Comparison of ENCODE assay signal across 1 cellular context in the genomic region with DNA sequence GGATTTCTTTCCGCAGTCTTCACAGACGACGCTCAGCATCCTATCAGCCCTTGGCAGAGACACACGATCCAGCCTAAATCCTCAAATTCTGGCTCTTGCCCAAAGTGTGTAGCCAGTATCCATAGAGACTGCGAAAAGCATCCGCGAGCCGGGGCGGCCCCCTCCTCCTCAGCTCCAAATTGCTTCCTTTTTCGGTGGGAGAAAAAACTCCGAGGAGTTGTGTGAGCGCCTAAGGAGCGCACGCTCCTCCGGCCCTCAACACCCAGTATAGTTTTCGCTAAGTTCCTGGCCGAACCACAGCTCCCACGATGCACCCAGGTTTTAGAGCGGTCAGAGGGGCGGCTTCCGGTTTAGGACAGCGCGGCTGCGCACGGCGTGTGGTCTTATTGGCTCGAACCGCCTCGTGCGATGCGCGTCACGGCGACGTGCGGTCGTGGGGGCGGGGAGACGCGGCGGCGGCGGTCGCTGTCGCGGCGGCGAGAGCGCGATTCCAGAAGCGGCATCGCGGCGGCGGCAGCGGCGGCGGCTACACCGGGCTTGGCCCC.
A peak's percentile ranks its signal among the peaks of the same experiment; 100 is the strongest.
TF ChIP-seq lines count a peak whose summit lies in the region.

A gene with protein sequence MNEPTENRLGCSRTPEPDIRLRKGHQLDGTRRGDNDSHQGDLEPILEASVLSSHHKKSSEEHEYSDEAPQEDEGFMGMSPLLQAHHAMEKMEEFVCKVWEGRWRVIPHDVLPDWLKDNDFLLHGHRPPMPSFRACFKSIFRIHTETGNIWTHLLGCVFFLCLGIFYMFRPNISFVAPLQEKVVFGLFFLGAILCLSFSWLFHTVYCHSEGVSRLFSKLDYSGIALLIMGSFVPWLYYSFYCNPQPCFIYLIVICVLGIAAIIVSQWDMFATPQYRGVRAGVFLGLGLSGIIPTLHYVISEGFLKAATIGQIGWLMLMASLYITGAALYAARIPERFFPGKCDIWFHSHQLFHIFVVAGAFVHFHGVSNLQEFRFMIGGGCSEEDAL (plus strand): TSS at position 493 of the 545 bp plus-strand sequence. CDS start 63,274 bp downstream, outside the sequence.

TF ChIP-seq in K562, 482 proteins besides CTCF, POLR2A, EP300 and RAD21 (continued from another document and continues in another):
- TF ChIP-seq FIP1L1 (IDR thresholded peaks at IDR 0.05; ENCODE audit: low read depth, low read length, poor library complexity, severe bottlenecking), result no peak
- TF ChIP-seq HDAC1 (IDR thresholded peaks at IDR 0.05), result peak in 1 of 2 experiments; percentile 46; a peak in 1 of 4 replicates
- TF ChIP-seq, protein P1, sequence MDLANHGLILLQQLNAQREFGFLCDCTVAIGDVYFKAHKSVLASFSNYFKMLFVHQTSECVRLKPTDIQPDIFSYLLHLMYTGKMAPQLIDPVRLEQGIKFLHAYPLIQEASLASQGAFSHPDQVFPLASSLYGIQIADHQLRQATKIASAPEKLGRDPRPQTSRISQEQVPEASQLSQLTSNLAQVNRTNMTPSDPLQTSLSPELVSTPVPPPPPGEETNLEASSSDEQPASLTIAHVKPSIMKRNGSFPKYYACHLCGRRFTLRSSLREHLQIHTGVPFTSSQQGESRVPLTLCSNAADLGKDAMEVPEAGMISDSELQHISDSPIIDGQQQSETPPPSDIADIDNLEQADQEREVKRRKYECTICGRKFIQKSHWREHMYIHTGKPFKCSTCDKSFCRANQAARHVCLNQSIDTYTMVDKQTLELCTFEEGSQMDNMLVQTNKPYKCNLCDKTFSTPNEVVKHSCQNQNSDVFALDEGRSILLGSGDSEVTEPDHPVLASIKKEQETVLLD (IDR thresholded peaks at IDR 0.05), result peak; percentile 89
- TF ChIP-seq ETV1 (tag; conservative IDR thresholded peaks at IDR 0.05; ENCODE audit: low read depth), result peak; percentile 36; the same call in 1 of the 2 replicates
- no peak for TF ChIP-seq CAMTA2 (CRISPR knock-in tag; conservative IDR thresholded peaks at IDR 0.05)
- peak; percentile 60 for TF ChIP-seq PCBP2 (IDR thresholded peaks at IDR 0.05; ENCODE audit: low read depth, low read length, poor library complexity, severe bottlenecking)
- peak; percentile 75 for TF ChIP-seq SUPT5H (IDR thresholded peaks at IDR 0.05)
- no peak for TF ChIP-seq KLF1 (tag; IDR thresholded peaks at IDR 0.05)
- no peak for TF ChIP-seq IFI16 (CRISPR knock-in tag; IDR thresholded peaks at IDR 0.05)
- TF ChIP-seq BHLHE40 (IDR thresholded peaks at IDR 0.05; ENCODE audit: low read length), result peak; percentile 91
- TF ChIP-seq, protein P2, sequence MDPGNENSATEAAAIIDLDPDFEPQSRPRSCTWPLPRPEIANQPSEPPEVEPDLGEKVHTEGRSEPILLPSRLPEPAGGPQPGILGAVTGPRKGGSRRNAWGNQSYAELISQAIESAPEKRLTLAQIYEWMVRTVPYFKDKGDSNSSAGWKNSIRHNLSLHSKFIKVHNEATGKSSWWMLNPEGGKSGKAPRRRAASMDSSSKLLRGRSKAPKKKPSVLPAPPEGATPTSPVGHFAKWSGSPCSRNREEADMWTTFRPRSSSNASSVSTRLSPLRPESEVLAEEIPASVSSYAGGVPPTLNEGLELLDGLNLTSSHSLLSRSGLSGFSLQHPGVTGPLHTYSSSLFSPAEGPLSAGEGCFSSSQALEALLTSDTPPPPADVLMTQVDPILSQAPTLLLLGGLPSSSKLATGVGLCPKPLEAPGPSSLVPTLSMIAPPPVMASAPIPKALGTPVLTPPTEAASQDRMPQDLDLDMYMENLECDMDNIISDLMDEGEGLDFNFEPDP (CRISPR knock-in tag; IDR thresholded peaks at IDR 0.05), result no peak
- TF ChIP-seq ZNF695 (CRISPR knock-in tag; IDR thresholded peaks at IDR 0.05), result no peak
- TF ChIP-seq MCM2 (IDR thresholded peaks at IDR 0.05; ENCODE audit: low read depth), result no peak
- peak; percentile 80 for TF ChIP-seq MYC (IDR thresholded peaks at IDR 0.05; ENCODE audit: low read depth, low read length)
- TF ChIP-seq MYC (CRISPR knock-in tag; IDR thresholded peaks at IDR 0.05; ENCODE audit: borderline replicate concordance, low read depth), result no peak
- TF ChIP-seq KDM2B (CRISPR knock-in tag; IDR thresholded peaks at IDR 0.05), result no peak
- no peak for TF ChIP-seq NR2F6 (CRISPR knock-in tag; IDR thresholded peaks at IDR 0.05)
- TF ChIP-seq MTA3 (IDR thresholded peaks at IDR 0.05; ENCODE audit: borderline replicate concordance), result peak; percentile 55; the same call in 1 of the 2 replicates
- TF ChIP-seq CBX8 (IDR thresholded peaks at IDR 0.05; ENCODE audit: borderline replicate concordance, extremely low read depth, low read depth, low read length, poor library complexity, severe bottlenecking), result no peak
- TF ChIP-seq SETDB1 (IDR thresholded peaks at IDR 0.05; ENCODE audit: low read length), result no peak
- TF ChIP-seq ADNP (tag; IDR thresholded peaks at IDR 0.05), result no peak
- TF ChIP-seq RFX1 (IDR thresholded peaks at IDR 0.05), result peak; percentile 81
- TF ChIP-seq, protein P3, sequence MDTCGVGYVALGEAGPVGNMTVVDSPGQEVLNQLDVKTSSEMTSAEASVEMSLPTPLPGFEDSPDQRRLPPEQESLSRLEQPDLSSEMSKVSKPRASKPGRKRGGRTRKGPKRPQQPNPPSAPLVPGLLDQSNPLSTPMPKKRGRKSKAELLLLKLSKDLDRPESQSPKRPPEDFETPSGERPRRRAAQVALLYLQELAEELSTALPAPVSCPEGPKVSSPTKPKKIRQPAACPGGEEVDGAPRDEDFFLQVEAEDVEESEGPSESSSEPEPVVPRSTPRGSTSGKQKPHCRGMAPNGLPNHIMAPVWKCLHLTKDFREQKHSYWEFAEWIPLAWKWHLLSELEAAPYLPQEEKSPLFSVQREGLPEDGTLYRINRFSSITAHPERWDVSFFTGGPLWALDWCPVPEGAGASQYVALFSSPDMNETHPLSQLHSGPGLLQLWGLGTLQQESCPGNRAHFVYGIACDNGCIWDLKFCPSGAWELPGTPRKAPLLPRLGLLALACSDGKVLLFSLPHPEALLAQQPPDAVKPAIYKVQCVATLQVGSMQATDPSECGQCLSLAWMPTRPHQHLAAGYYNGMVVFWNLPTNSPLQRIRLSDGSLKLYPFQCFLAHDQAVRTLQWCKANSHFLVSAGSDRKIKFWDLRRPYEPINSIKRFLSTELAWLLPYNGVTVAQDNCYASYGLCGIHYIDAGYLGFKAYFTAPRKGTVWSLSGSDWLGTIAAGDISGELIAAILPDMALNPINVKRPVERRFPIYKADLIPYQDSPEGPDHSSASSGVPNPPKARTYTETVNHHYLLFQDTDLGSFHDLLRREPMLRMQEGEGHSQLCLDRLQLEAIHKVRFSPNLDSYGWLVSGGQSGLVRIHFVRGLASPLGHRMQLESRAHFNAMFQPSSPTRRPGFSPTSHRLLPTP (IDR thresholded peaks at IDR 0.05; ENCODE audit: borderline replicate concordance, extremely low read depth, insufficient read length), result no peak
- TF ChIP-seq ZNF696 (CRISPR knock-in tag; conservative IDR thresholded peaks at IDR 0.05), result no peak
- TF ChIP-seq ZFX (CRISPR knock-in tag; IDR thresholded peaks at IDR 0.05), result peak; percentile 79
- peak; percentile 60 for TF ChIP-seq POLR2B (IDR thresholded peaks at IDR 0.05; ENCODE audit: low read depth, partially characterized antibody)
- TF ChIP-seq ZNF830 (CRISPR knock-in tag; IDR thresholded peaks at IDR 0.05), result no peak
- TF ChIP-seq CREM (IDR thresholded peaks at IDR 0.05; ENCODE audit: low read depth), result peak; percentile 96
- TF ChIP-seq YY1 (IDR thresholded peaks at IDR 0.05; ENCODE audit: borderline replicate concordance in 1 of 3, control insufficient read depth in 1 of 3, extremely low read depth in 1 of 3, insufficient read depth in 3 of 3, insufficient read length in 1 of 3, insufficient replicate concordance in 2 of 3, low read depth in 1 of 3, low read length in 2 of 3), result peak in 1 of 3 experiments; percentile 29
- TF ChIP-seq ZZZ3 (IDR thresholded peaks at IDR 0.05), result no peak
- TF ChIP-seq, protein P4, sequence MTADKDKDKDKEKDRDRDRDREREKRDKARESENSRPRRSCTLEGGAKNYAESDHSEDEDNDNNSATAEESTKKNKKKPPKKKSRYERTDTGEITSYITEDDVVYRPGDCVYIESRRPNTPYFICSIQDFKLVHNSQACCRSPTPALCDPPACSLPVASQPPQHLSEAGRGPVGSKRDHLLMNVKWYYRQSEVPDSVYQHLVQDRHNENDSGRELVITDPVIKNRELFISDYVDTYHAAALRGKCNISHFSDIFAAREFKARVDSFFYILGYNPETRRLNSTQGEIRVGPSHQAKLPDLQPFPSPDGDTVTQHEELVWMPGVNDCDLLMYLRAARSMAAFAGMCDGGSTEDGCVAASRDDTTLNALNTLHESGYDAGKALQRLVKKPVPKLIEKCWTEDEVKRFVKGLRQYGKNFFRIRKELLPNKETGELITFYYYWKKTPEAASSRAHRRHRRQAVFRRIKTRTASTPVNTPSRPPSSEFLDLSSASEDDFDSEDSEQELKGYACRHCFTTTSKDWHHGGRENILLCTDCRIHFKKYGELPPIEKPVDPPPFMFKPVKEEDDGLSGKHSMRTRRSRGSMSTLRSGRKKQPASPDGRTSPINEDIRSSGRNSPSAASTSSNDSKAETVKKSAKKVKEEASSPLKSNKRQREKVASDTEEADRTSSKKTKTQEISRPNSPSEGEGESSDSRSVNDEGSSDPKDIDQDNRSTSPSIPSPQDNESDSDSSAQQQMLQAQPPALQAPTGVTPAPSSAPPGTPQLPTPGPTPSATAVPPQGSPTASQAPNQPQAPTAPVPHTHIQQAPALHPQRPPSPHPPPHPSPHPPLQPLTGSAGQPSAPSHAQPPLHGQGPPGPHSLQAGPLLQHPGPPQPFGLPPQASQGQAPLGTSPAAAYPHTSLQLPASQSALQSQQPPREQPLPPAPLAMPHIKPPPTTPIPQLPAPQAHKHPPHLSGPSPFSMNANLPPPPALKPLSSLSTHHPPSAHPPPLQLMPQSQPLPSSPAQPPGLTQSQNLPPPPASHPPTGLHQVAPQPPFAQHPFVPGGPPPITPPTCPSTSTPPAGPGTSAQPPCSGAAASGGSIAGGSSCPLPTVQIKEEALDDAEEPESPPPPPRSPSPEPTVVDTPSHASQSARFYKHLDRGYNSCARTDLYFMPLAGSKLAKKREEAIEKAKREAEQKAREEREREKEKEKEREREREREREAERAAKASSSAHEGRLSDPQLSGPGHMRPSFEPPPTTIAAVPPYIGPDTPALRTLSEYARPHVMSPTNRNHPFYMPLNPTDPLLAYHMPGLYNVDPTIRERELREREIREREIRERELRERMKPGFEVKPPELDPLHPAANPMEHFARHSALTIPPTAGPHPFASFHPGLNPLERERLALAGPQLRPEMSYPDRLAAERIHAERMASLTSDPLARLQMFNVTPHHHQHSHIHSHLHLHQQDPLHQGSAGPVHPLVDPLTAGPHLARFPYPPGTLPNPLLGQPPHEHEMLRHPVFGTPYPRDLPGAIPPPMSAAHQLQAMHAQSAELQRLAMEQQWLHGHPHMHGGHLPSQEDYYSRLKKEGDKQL (CRISPR knock-in tag; IDR thresholded peaks at IDR 0.05; ENCODE audit: borderline replicate concordance), result no peak
- TF ChIP-seq PHF21A (IDR thresholded peaks at IDR 0.05; ENCODE audit: borderline replicate concordance, low read depth), result no peak
- TF ChIP-seq, protein P5, sequence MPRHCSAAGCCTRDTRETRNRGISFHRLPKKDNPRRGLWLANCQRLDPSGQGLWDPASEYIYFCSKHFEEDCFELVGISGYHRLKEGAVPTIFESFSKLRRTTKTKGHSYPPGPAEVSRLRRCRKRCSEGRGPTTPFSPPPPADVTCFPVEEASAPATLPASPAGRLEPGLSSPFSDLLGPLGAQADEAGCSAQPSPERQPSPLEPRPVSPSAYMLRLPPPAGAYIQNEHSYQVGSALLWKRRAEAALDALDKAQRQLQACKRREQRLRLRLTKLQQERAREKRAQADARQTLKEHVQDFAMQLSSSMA (CRISPR knock-in tag; IDR thresholded peaks at IDR 0.05), result no peak
- TF ChIP-seq ZNF586 (CRISPR knock-in tag; conservative IDR thresholded peaks at IDR 0.05), result no peak
- TF ChIP-seq MCM7 (IDR thresholded peaks at IDR 0.05), result no peak
- TF ChIP-seq HOXB6 (CRISPR knock-in tag; IDR thresholded peaks at IDR 0.05; ENCODE audit: borderline replicate concordance), result no peak
- no peak for TF ChIP-seq BRF1 (IDR thresholded peaks at IDR 0.05; ENCODE audit: borderline replicate concordance, extremely low read depth, insufficient read length)
- peak; percentile 76 for TF ChIP-seq MEIS2 (IDR thresholded peaks at IDR 0.05; ENCODE audit: partially characterized antibody)
- TF ChIP-seq, protein P6, sequence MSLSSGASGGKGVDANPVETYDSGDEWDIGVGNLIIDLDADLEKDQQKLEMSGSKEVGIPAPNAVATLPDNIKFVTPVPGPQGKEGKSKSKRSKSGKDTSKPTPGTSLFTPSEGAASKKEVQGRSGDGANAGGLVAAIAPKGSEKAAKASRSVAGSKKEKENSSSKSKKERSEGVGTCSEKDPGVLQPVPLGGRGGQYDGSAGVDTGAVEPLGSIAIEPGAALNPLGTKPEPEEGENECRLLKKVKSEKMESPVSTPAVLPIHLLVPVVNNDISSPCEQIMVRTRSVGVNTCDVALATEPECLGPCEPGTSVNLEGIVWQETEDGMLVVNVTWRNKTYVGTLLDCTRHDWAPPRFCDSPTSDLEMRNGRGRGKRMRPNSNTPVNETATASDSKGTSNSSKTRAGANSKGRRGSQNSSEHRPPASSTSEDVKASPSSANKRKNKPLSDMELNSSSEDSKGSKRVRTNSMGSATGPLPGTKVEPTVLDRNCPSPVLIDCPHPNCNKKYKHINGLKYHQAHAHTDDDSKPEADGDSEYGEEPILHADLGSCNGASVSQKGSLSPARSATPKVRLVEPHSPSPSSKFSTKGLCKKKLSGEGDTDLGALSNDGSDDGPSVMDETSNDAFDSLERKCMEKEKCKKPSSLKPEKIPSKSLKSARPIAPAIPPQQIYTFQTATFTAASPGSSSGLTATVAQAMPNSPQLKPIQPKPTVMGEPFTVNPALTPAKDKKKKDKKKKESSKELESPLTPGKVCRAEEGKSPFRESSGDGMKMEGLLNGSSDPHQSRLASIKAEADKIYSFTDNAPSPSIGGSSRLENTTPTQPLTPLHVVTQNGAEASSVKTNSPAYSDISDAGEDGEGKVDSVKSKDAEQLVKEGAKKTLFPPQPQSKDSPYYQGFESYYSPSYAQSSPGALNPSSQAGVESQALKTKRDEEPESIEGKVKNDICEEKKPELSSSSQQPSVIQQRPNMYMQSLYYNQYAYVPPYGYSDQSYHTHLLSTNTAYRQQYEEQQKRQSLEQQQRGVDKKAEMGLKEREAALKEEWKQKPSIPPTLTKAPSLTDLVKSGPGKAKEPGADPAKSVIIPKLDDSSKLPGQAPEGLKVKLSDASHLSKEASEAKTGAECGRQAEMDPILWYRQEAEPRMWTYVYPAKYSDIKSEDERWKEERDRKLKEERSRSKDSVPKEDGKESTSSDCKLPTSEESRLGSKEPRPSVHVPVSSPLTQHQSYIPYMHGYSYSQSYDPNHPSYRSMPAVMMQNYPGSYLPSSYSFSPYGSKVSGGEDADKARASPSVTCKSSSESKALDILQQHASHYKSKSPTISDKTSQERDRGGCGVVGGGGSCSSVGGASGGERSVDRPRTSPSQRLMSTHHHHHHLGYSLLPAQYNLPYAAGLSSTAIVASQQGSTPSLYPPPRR (CRISPR knock-in tag; IDR thresholded peaks at IDR 0.05; ENCODE audit: borderline replicate concordance), result no peak
- no peak for TF ChIP-seq JUND (IDR thresholded peaks at IDR 0.05; ENCODE audit: borderline replicate concordance, low read depth, low read length)
- no peak; the same call in 2 of the 3 replicates for TF ChIP-seq JUND (tag; IDR thresholded peaks at IDR 0.05; ENCODE audit: borderline replicate concordance, low read depth, low read length)
- no peak for TF ChIP-seq MAFF (IDR thresholded peaks at IDR 0.05; ENCODE audit: low read length)
- TF ChIP-seq CREB1 (IDR thresholded peaks at IDR 0.05), result peak; percentile 94
- peak; percentile 94 for TF ChIP-seq CREB1 (CRISPR knock-in tag; IDR thresholded peaks at IDR 0.05)
